In genomic region chr18:21278218-21278617, GRCh38 we compare ENCODE assay signal across 4 cellular contexts. TPM values are rescaled to one million over a fixed set of nuclear protein-coding genes. Genes with fewer than 3 reads are reported as not detected.
"Had no signal": no experiment of that assay in that cellular context is flagged by ENCODE, and none has a peak within 500 bp of the region (broad histone marks: within the 10 kb centered on the region; RNA-seq: fewer than 3 reads in every experiment).

No MANE protein-coding gene starts in this region.

RNA-seq across cellular contexts. Expression of gene GREB1L, which starts 36.2 kb away (rescaled TPM):
- total RNA-seq: naive thymus-derived CD4-positive, alpha-beta T cell; naive thymus-derived CD8-positive, alpha-beta T cell; natural killer cell; natural killer cell treated with Interleukin-12 subunit alpha and Interleukin-12 subunit beta and Interleukin-15 and Interleukin-18, amount 100 ng/mL, for 72 hours had no signal
